Comparison of ENCODE assay signal across 10 cellular contexts in the genomic region with DNA sequence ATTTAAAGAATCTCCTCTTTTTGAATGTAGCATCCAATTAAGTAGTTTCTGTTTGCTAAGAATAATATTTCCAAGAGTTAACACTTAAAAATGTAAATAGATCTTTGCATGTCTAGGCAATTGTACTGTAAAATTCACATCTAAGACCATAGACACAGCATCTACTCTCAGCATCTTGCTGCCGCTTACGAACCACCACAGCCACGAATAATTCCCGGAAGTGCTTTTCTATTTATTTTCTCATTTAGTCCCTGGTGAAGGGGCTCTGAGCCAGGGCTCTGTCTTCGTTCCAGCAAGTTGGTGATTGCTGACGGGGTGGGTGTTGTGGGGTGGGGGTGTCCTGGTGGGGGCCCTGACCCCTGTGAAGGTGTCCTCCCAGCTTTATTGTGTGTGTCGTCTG. TPM values are rescaled to one million over a fixed set of nuclear protein-coding genes. Genes with fewer than 3 reads are reported as not detected.
DNase-seq lines count a peak whose midpoint lies in the region; ATAC-seq and TF ChIP-seq lines count a peak whose summit lies in the region.
"Had no signal": no experiment of that assay in that cellular context is flagged by ENCODE, and none has a peak within 500 bp of the region (broad histone marks: within the 10 kb centered on the region; RNA-seq: fewer than 3 reads in every experiment).

No MANE protein-coding gene starts in this region.

- peaks cover 22% of the 10 kb centered on the region for H3K27me3 Mint-ChIP-seq in activated naive CD4-positive, alpha-beta T cell treated with anti-CD3 and anti-CD28 coated beads for 36 hours (ENCODE audit: low read depth)
- H3K27me3 Mint-ChIP-seq in activated CD4-positive, alpha-beta memory T cell treated with anti-CD3 and anti-CD28 coated beads, Interleukin-2, amount 10 ng/mL, durations not matched to agents 7 days and 5 days, result peaks cover 42% of the 10 kb centered on the region

- ATAC-seq in activated naive CD4-positive, alpha-beta T cell treated with anti-CD3 and anti-CD28 coated beads, Interleukin-2, amount 50 U/mL, for 72 hours, result no peak
- ATAC-seq: body of pancreas had no signal

- peaks cover 5% of the 10 kb centered on the region for H3K4me1 ChIP-seq in hepatocyte (ENCODE audit: insufficient read depth)
- peaks cover 61% of the 10 kb centered on the region for H3K4me1 ChIP-seq in suprapubic skin
- H3K4me1 ChIP-seq in Karpas-422 (ENCODE audit: low read length), result peaks cover under 1% of the 10 kb centered on the region

- H3K27me3 ChIP-seq in hepatocyte (peaks cover 51% of the 10 kb centered on the region), suprapubic skin (peaks cover 74% of the 10 kb centered on the region), Karpas-422 (ENCODE audit: low read length) (no peaks in the 10 kb centered on the region)
- H3K27me3 ChIP-seq: body of pancreas had no signal

- H3K4me3 ChIP-seq in hepatocyte (no peak overlapping the region), suprapubic skin (peak overlapping the region; percentile 60), Karpas-422 (ENCODE audit: low read length) (no peak overlapping the region)
- H3K4me3 ChIP-seq: body of pancreas had no signal

- H2AFZ ChIP-seq in hepatocyte, result no peak overlapping the region
- no peak overlapping the region for H2AFZ ChIP-seq in Karpas-422 (ENCODE audit: low read length)

- no peaks in the 10 kb centered on the region for H3K9me3 ChIP-seq in hepatocyte (ENCODE audit: low read depth)
- H3K9me3 ChIP-seq in suprapubic skin, result no peaks in the 10 kb centered on the region
- no peaks in the 10 kb centered on the region for H3K9me3 ChIP-seq in Karpas-422 (ENCODE audit: low read length)
- H3K9me3 ChIP-seq: body of pancreas had no signal

- intact Hi-C loops in activated naive CD4-positive, alpha-beta T cell treated with anti-CD3 and anti-CD28 coated beads for 36 hours (cut with micrococcal nuclease), result loop anchor here (5.0 kb wide), 1 partner anchor 469 kb away; a partner anchor contains a TSS

- peaks cover 12% of the 10 kb centered on the region for H3K4me1 Mint-ChIP-seq in activated naive CD4-positive, alpha-beta T cell treated with anti-CD3 and anti-CD28 coated beads for 36 hours (ENCODE audit: low read depth)
- H3K4me1 Mint-ChIP-seq in activated CD4-positive, alpha-beta memory T cell treated with anti-CD3 and anti-CD28 coated beads, Interleukin-2, amount 10 ng/mL, durations not matched to agents 7 days and 5 days, result peaks cover 16% of the 10 kb centered on the region

- H3K79me2 ChIP-seq in hepatocyte, result no peaks in the 10 kb centered on the region
- no peaks in the 10 kb centered on the region for H3K79me2 ChIP-seq in Karpas-422 (ENCODE audit: low read length)

- TF ChIP-seq CTCF in hepatocyte (IDR thresholded peaks at IDR 0.05; ENCODE audit: poor library complexity) (no peak), suprapubic skin (IDR thresholded peaks at IDR 0.05) (no peak)

- no peaks in the 10 kb centered on the region for H3K36me3 Mint-ChIP-seq in activated naive CD4-positive, alpha-beta T cell treated with anti-CD3 and anti-CD28 coated beads for 36 hours (ENCODE audit: low read depth)
- no peaks in the 10 kb centered on the region for H3K36me3 Mint-ChIP-seq in activated naive CD4-positive, alpha-beta T cell treated with anti-CD3 and anti-CD28 coated beads, Interleukin-2, amount 50 U/mL, for 72 hours
- H3K36me3 Mint-ChIP-seq in activated CD4-positive, alpha-beta memory T cell treated with anti-CD3 and anti-CD28 coated beads, Interleukin-2, amount 10 ng/mL, durations not matched to agents 7 days and 5 days (ENCODE audit: low read depth), result no peaks in the 10 kb centered on the region

- H3K27ac Mint-ChIP-seq in activated naive CD4-positive, alpha-beta T cell treated with anti-CD3 and anti-CD28 coated beads for 36 hours, result no peak overlapping the region
- no peak overlapping the region for H3K27ac Mint-ChIP-seq in activated naive CD4-positive, alpha-beta T cell treated with anti-CD3 and anti-CD28 coated beads, Interleukin-2, amount 50 U/mL, for 72 hours
- no peak overlapping the region for H3K27ac Mint-ChIP-seq in activated CD4-positive, alpha-beta memory T cell treated with anti-CD3 and anti-CD28 coated beads, Interleukin-2, amount 10 ng/mL, durations not matched to agents 7 days and 5 days

- H3K4me2 ChIP-seq in hepatocyte (peak overlapping the region; percentile 95), Karpas-422 (ENCODE audit: low read depth, low read length, poor library complexity, severe bottlenecking) (no peak overlapping the region)

- H3K36me3 ChIP-seq in hepatocyte (replicated peaks; ENCODE audit: insufficient read depth, low read depth) (no peaks in the 10 kb centered on the region), suprapubic skin (no peaks in the 10 kb centered on the region), Karpas-422 (ENCODE audit: insufficient read depth, low read length) (no peaks in the 10 kb centered on the region)

- H3K9me2 ChIP-seq in hepatocyte (replicated peaks; ENCODE audit: insufficient read depth) (no peaks in the 10 kb centered on the region), Karpas-422 (replicated peaks; ENCODE audit: insufficient read depth, low read length) (no peaks in the 10 kb centered on the region)

- no peaks in the 10 kb centered on the region for H4K20me1 ChIP-seq in hepatocyte (ENCODE audit: insufficient read depth, poor library complexity, severe bottlenecking)
- H4K20me1 ChIP-seq in Karpas-422 (ENCODE audit: insufficient read depth, low read depth, low read length), result no peaks in the 10 kb centered on the region

- CTCF ChIA-PET in activated naive CD4-positive, alpha-beta T cell treated with anti-CD3 and anti-CD28 coated beads for 36 hours (lab: Charles Lee), result no interaction called here
- CTCF ChIA-PET in activated CD4-positive, alpha-beta memory T cell treated with anti-CD3 and anti-CD28 coated beads, Interleukin-2, amount 10 ng/mL, durations not matched to agents 7 days and 5 days (lab: Charles Lee), result no interaction called here

- H3K4me3 Mint-ChIP-seq in activated naive CD4-positive, alpha-beta T cell treated with anti-CD3 and anti-CD28 coated beads for 36 hours, result peak overlapping the region; percentile 57
- H3K4me3 Mint-ChIP-seq in activated CD4-positive, alpha-beta memory T cell treated with anti-CD3 and anti-CD28 coated beads, Interleukin-2, amount 10 ng/mL, durations not matched to agents 7 days and 5 days, result peak overlapping the region; percentile 36

- 71% methylated on average over 6 of the region's 7 CpGs for WGBS in hepatocyte (ENCODE audit: low lambda C conversion rate, missing lambda C conversion rate)
- WGBS in suprapubic skin, result 40% methylated on average over 7 of the region's 7 CpGs

- POLR2A ChIA-PET in activated CD4-positive, alpha-beta memory T cell treated with anti-CD3 and anti-CD28 coated beads, Interleukin-2, amount 10 ng/mL, durations not matched to agents 7 days and 5 days (lab: Charles Lee), result no interaction called here

- no peak overlapping the region for H3K9ac ChIP-seq in Karpas-422 (ENCODE audit: low read length)

- no peak for TF ChIP-seq EP300 in suprapubic skin (IDR thresholded peaks at IDR 0.05)

- no peak overlapping the region for H3K27ac ChIP-seq in hepatocyte
- no peak overlapping the region for H3K27ac ChIP-seq in suprapubic skin
- no peak overlapping the region for H3K27ac ChIP-seq in Karpas-422 (ENCODE audit: low read length)
- H3K27ac ChIP-seq: body of pancreas had no signal

- no peak for TF ChIP-seq POLR2A in suprapubic skin (IDR thresholded peaks at IDR 0.05)

- H3K9me3 Mint-ChIP-seq in activated naive CD4-positive, alpha-beta T cell treated with anti-CD3 and anti-CD28 coated beads for 36 hours, result no peaks in the 10 kb centered on the region
- no peaks in the 10 kb centered on the region for H3K9me3 Mint-ChIP-seq in activated naive CD4-positive, alpha-beta T cell treated with anti-CD3 and anti-CD28 coated beads, Interleukin-2, amount 50 U/mL, for 72 hours
- no peaks in the 10 kb centered on the region for H3K9me3 Mint-ChIP-seq in activated CD4-positive, alpha-beta memory T cell treated with anti-CD3 and anti-CD28 coated beads, Interleukin-2, amount 10 ng/mL, durations not matched to agents 7 days and 5 days

- no peak for DNase-seq in activated naive CD4-positive, alpha-beta T cell treated with anti-CD3 and anti-CD28 coated beads for 36 hours
- no peak for DNase-seq in activated naive CD4-positive, alpha-beta T cell treated with anti-CD3 and anti-CD28 coated beads, Interleukin-2, amount 50 U/mL, for 72 hours (ENCODE audit: low spot score in 2 of 2)
- no peak for DNase-seq in activated CD4-positive, alpha-beta memory T cell treated with anti-CD3 and anti-CD28 coated beads, Interleukin-2, amount 10 ng/mL, durations not matched to agents 7 days and 5 days
- no peak for DNase-seq in hepatocyte (ENCODE audit: low spot score)
- no peak for DNase-seq in suprapubic skin (ENCODE audit: low spot score in 2 of 2)
- no peak for DNase-seq in D341Med (ENCODE audit: low spot score)
- no peak for DNase-seq in Karpas-422
- DNase-seq in NCI-H128 (lab: John Stamatoyannopoulos, UW; ENCODE audit: unreplicated experiment), result no peak
- DNase-seq: body of pancreas, NCI-H2029 had no signal

RNA-seq across cellular contexts. Expression of a gene that starts 1.5 kb away (rescaled TPM):
- 1 to 10 TPM; 1.9 to 2.1 TPM for total RNA-seq in activated naive CD4-positive, alpha-beta T cell treated with anti-CD3 and anti-CD28 coated beads for 36 hours
- under 1 TPM; 0.25 to 0.91 TPM for total RNA-seq in activated naive CD4-positive, alpha-beta T cell treated with anti-CD3 and anti-CD28 coated beads, Interleukin-2, amount 50 U/mL, for 72 hours
- 1 to 10 TPM; 7.0 to 7.7 TPM for total RNA-seq in activated CD4-positive, alpha-beta memory T cell treated with anti-CD3 and anti-CD28 coated beads, Interleukin-2, amount 10 ng/mL, durations not matched to agents 7 days and 5 days
- 30.2 and 36.9 TPM in 2 replicates for total RNA-seq in hepatocyte
- 70.1 and 77.5 TPM in 2 replicates for polyA plus RNA-seq in hepatocyte
- total RNA-seq in suprapubic skin, result 100 to 1,000 TPM in 3 of 4 donors, 10 to 100 TPM in 1; 42.2 to 157 (median 114) TPM
- total RNA-seq in Karpas-422 (2014; rRNA removed; shearing (Covaris generic); ENCODE audit: low replicate concordance), result 0.75 TPM in 1 of 2 replicates, not detected in the other
